In genomic region chr10:36801660-36802059, GRCh38 we compare ENCODE assay signal across 17 cellular contexts.
DNase-seq lines count a peak whose midpoint lies in the region; FAIRE-seq and TF ChIP-seq lines count a peak whose summit lies in the region.
"Had no signal": no experiment of that assay in that cellular context is flagged by ENCODE, and none has a peak within 500 bp of the region (broad histone marks: within the 10 kb centered on the region; RNA-seq: fewer than 3 reads in every experiment).

No MANE protein-coding gene starts in this region.

- H3K4me2 ChIP-seq in trophoblast cell (ENCODE audit: low read length): no peak overlapping the region

- no peak overlapping the region for H3K18ac ChIP-seq in trophoblast cell (ENCODE audit: low read length)

- DNase-seq in ELF-1 (ENCODE audit: low read depth, low spot score): peak; percentile 6
- no peak for DNase-seq in ascending aorta (ENCODE audit: low spot score in 2 of 2)
- DNase-seq in fibroblast of mammary gland (ENCODE audit: low read depth): peak; percentile 10
- DNase-seq in trophoblast cell: no peak
- no peak for DNase-seq in H54 (ENCODE audit: insufficient read length, low spot score)
- no peak for DNase-seq in SIG-M5 (lab: John Stamatoyannopoulos, UW)
- DNase-seq in NCI-H1930 (lab: John Stamatoyannopoulos, UW): no peak
- DNase-seq in DMS153 (lab: John Stamatoyannopoulos, UW): no peak
- DNase-seq: Caco-2, DMS79 treated with DMSO at 0.1 percent for 48 hours, GF-D8, KG1, NCI-H1105, NCI-H1694 treated with DMSO at 0.1 percent for 48 hours, SHP77 treated with DMSO at 0.1 percent for 48 hours had no signal

- H3K9me3 ChIP-seq in ascending aorta: no peaks in the 10 kb centered on the region
- H3K9me3 ChIP-seq in trophoblast cell (ENCODE audit: insufficient read depth, low read depth, low read length): no peaks in the 10 kb centered on the region
- H3K9me3 ChIP-seq: Caco-2 had no signal

- no peak overlapping the region for H3K4ac ChIP-seq in trophoblast cell (ENCODE audit: low read depth, low read length)

- no peak for TF ChIP-seq CTCF in ascending aorta (IDR thresholded peaks at IDR 0.05)
- no peak for TF ChIP-seq CTCF in fibroblast of mammary gland (conservative IDR thresholded peaks at IDR 0.05; ENCODE audit: control insufficient read depth, insufficient read depth, low read depth, low read length)

- peak overlapping the region; percentile 0 to 18 for H3K27ac ChIP-seq in ascending aorta
- H3K27ac ChIP-seq in trophoblast cell (ENCODE audit: low read depth, low read length): peak overlapping the region; percentile 85

- H3K23ac ChIP-seq in trophoblast cell (ENCODE audit: low read length): no peak overlapping the region

- no peak overlapping the region for H4K8ac ChIP-seq in trophoblast cell (ENCODE audit: low read depth, low read length)

- H2BK120ac ChIP-seq in trophoblast cell (ENCODE audit: insufficient read depth, low read length, poor library complexity): peak overlapping the region; percentile 36

- WGBS in trophoblast cell (ENCODE audit: extremely low coverage, insufficient coverage, insufficient read length): no CpG with 5 or more reads among the region's 3 CpGs

- H3K4me3 ChIP-seq in ascending aorta (no peak overlapping the region), fibroblast of mammary gland (ENCODE audit: control insufficient read depth, low read depth, low read length) (no peak overlapping the region), trophoblast cell (ENCODE audit: low read depth, low read length) (no peak overlapping the region)

- intact Hi-C loops in ascending aorta (cut with DNase I): no loop called here

- H3K9ac ChIP-seq in trophoblast cell (ENCODE audit: low read length): no peak overlapping the region

- no peak for FAIRE-seq in H54 (lab: Jason Lieb, UNC)
- FAIRE-seq: H1, RCC 7860 had no signal

- H4K91ac ChIP-seq in trophoblast cell (ENCODE audit: low read depth, low read length): no peak overlapping the region

- H2AFZ ChIP-seq in trophoblast cell (ENCODE audit: insufficient read depth, low read length, poor library complexity): no peak overlapping the region

- H3K14ac ChIP-seq in trophoblast cell (ENCODE audit: low read length): no peak overlapping the region

- H2AK5ac ChIP-seq in trophoblast cell (ENCODE audit: low read length): no peak overlapping the region

- H2BK5ac ChIP-seq in trophoblast cell (ENCODE audit: low read depth, low read length, poor library complexity): no peak overlapping the region

- no peak overlapping the region for H4K12ac ChIP-seq in trophoblast cell (ENCODE audit: low read depth, low read length)

- H3K36me3 ChIP-seq in ascending aorta (no peaks in the 10 kb centered on the region), trophoblast cell (ENCODE audit: control insufficient read depth in 1 of 2, insufficient read depth in 2 of 2, low read length in 2 of 2) (no peaks in the 10 kb centered on the region)

- H3K27me3 ChIP-seq in ascending aorta (no peaks in the 10 kb centered on the region), trophoblast cell (ENCODE audit: insufficient read depth, low read length) (no peaks in the 10 kb centered on the region)

- TF ChIP-seq POLR2A in H54 (IDR thresholded peaks at IDR 0.05; ENCODE audit: low read depth, low read length): no peak

- H3K4me1 ChIP-seq in ascending aorta (peaks cover 3% of the 10 kb centered on the region in 2 donors), trophoblast cell (ENCODE audit: control insufficient read depth in 1 of 2, insufficient read depth in 2 of 2, low read length in 2 of 2) (peaks cover 11% of the 10 kb centered on the region in 2 experiments)
- H3K4me1 ChIP-seq: Caco-2 had no signal

- H3K79me1 ChIP-seq in trophoblast cell (ENCODE audit: low read length): peaks cover 10% of the 10 kb centered on the region

- H3K79me2 ChIP-seq in trophoblast cell (ENCODE audit: control insufficient read depth, insufficient read depth, low read length, poor library complexity): peaks cover 2% of the 10 kb centered on the region

- no peak overlapping the region for H2BK12ac ChIP-seq in trophoblast cell (ENCODE audit: low read length)

Comparison
In these comparisons a context has a peak if more than half of its experiments do, and no peak if none do; other contexts are left out.
1. DNase-seq: peak in ELF-1 (single experiment) and fibroblast of mammary gland (single experiment); none in ascending aorta (0 of 2), trophoblast cell (0 of 2), H54 (single experiment), SIG-M5 (single experiment), NCI-H1930 (0 of 2) and DMS153 (single experiment).